ENCODE assay signal across 8 cellular contexts in the genomic region with DNA sequence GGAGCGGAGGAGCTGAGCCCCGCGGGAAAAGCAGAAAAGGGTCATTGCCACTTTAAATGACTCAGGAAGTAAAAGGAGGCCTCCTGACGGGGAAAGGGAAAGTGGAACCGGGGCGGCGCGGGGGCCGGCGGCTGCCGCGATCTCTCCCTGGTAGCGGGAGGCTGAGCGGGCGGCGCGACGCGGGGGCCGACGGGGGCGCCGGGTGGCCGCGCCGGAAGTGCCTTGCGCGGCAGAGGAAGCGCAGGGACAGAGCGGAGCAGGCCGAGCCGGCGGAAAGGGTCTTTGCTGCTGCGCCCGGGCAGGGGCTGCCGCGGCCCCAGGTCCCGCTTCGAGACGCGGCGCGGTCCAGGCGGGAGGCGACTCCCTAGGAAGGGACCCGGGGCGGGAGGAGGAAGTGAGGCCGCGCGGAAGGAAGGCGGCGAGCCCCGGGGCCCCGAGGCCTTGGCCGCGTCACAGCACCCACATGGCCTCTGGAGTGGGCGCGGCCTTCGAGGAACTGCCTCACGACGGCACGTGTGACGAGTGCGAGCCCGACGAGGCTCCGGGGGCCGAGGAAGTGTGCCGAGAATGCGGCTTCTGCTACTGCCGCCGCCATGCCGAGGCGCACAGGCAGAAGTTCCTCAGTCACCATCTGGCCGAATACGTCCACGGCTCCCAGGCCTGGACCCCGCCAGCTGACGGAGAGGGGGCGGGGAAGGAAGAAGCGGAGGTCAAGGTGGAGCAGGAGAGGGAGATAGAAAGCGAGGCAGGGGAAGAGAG. TPM values are rescaled to one million over a fixed set of nuclear protein-coding genes. Genes with fewer than 3 reads are reported as not detected.
A peak's percentile ranks its signal among the peaks of the same experiment; 100 is the strongest.
DNase-seq lines count a peak whose midpoint lies in the region; ATAC-seq and TF ChIP-seq lines count a peak whose summit lies in the region.

A gene with protein sequence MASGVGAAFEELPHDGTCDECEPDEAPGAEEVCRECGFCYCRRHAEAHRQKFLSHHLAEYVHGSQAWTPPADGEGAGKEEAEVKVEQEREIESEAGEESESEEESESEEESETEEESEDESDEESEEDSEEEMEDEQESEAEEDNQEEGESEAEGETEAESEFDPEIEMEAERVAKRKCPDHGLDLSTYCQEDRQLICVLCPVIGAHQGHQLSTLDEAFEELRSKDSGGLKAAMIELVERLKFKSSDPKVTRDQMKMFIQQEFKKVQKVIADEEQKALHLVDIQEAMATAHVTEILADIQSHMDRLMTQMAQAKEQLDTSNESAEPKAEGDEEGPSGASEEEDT (plus strand): TSS at position 127 of the 759 bp plus-strand sequence. CDS start 337 bp downstream, at position 464.

- H3K4me3 Mint-ChIP-seq in Caco-2 (ENCODE audit: unreplicated experiment), result peak within 1 kb of the TSS; percentile 93

- H3K4me1 ChIP-seq in Caco-2 (peaks cover 9% of the 10 kb centered on the region; the same call in 1 of the 2 replicates), esophagus (ENCODE audit: control insufficient read depth in 2 of 2, insufficient read depth in 2 of 2, low read length in 1 of 2) (peaks cover 4 to 7% of the 10 kb centered on the region in 2 donors), muscle layer of colon (ENCODE audit: insufficient read depth, low read length) (peaks cover 20% of the 10 kb centered on the region)

- peak within 1 kb of the TSS; percentile 82 for H3K9ac ChIP-seq in muscle layer of colon (ENCODE audit: low read length)

- POLR2A ChIA-PET in Caco-2 (lab: Charles Lee), result interaction anchor here (0.5 kb wide), 1 partner anchor 363 kb away, joined by 5 read pairs; no protein-coding TSS in a partner anchor

- H3K27ac ChIP-seq in esophagus (ENCODE audit: low read depth in 2 of 2, low read length in 1 of 2), result peak within 1 kb of the TSS; percentile 86 to 95
- peak within 1 kb of the TSS; percentile 71 for H3K27ac ChIP-seq in muscle layer of colon (ENCODE audit: low read depth, low read length)

- H3K4me1 Mint-ChIP-seq in Caco-2 (ENCODE audit: low read depth, unreplicated experiment), result peaks cover 12% of the 10 kb centered on the region

- DNase-seq in Caco-2 (peak; percentile 90 to 91), HS-5 (ENCODE audit: low read depth) (peak; percentile 63), OCI-M1 (lab: John Stamatoyannopoulos, UW) (peak; percentile 86)
- DNase-seq in activated T-cell treated with anti-CD3 and anti-CD28 coated beads, Interleukin-2, amount 50 U/mL, for 1 hour, result peak; percentile 79
- peak; percentile 52 for DNase-seq in stimulated activated CD8-positive, alpha-beta memory T cell treated with anti-CD3 and anti-CD28 coated beads, Interleukin-7, amount 100 ng/mL, for 24 hours (ENCODE audit: low read depth)

- no peaks in the 10 kb centered on the region for H3K27me3 Mint-ChIP-seq in Caco-2 (ENCODE audit: insufficient read depth, unreplicated experiment)

- ATAC-seq in GM19468 (IDR thresholded peaks at IDR 0.05; ENCODE audit: extremely low read depth, unreplicated experiment), result peak; percentile 89

- no peak for TF ChIP-seq CTCF in Caco-2 (IDR thresholded peaks at IDR 0.05; ENCODE audit: insufficient read depth in 1 of 2, low read depth in 1 of 2, low read length in 1 of 2, severe bottlenecking in 1 of 2, unreplicated experiment in 1 of 2)

- H3K9me3 ChIP-seq in Caco-2, result no peaks in the 10 kb centered on the region; the same call in 1 of the 2 replicates
- no peaks in the 10 kb centered on the region for H3K9me3 ChIP-seq in esophagus (ENCODE audit: control insufficient read depth in 2 of 2, insufficient read depth in 1 of 2, low read depth in 1 of 2, low read length in 1 of 2)
- no peaks in the 10 kb centered on the region for H3K9me3 ChIP-seq in muscle layer of colon (ENCODE audit: low read length)

- WGBS in esophagus, 2 donors, result 3% methylated on average over 73 to 82 of the region's 82 CpGs

- peaks cover 18% of the 10 kb centered on the region for H3K9me3 Mint-ChIP-seq in Caco-2 (ENCODE audit: unreplicated experiment)

- H3K36me3 ChIP-seq in Caco-2 (ENCODE audit: control insufficient read depth, insufficient read depth, low read length) (no peaks in the 10 kb centered on the region), esophagus (ENCODE audit: control insufficient read depth in 2 of 2, insufficient read depth in 2 of 2, low read length in 1 of 2) (no peaks in the 10 kb centered on the region), muscle layer of colon (ENCODE audit: insufficient read depth, low read length) (no peaks in the 10 kb centered on the region)

- H3K36me3 Mint-ChIP-seq in Caco-2 (ENCODE audit: insufficient read depth, unreplicated experiment), result peaks cover 24% of the 10 kb centered on the region

- BruUV-seq in Caco-2 (replicated peaks; lab: Mats Ljungman, UMichigan), result no TSS peak

- intact Hi-C loops in Caco-2 (cut with micrococcal nuclease; ENCODE audit: unreplicated experiment), result loop anchor here (1.0 kb wide), 1 partner anchor 44 kb away; no protein-coding TSS in a partner anchor

- peak within 1 kb of the TSS; percentile 76 for H3K4me3 ChIP-seq in Caco-2 (ENCODE audit: low read depth, low read length)
- H3K4me3 ChIP-seq in esophagus (ENCODE audit: low read depth in 1 of 2, low read length in 2 of 2), result peak within 1 kb of the TSS; percentile 76 to 95
- H3K4me3 ChIP-seq in muscle layer of colon (ENCODE audit: low read depth in 1 of 2, low read length in 2 of 2), result peak within 1 kb of the TSS; percentile 79 to 91

- H3K27ac Mint-ChIP-seq in Caco-2 (ENCODE audit: unreplicated experiment), result peak within 1 kb of the TSS; percentile 93

- H3K27me3 ChIP-seq in Caco-2 (replicated peaks; ENCODE audit: control insufficient read depth, insufficient read depth, low read length) (no peaks in the 10 kb centered on the region), esophagus (ENCODE audit: control insufficient read depth in 1 of 2, insufficient read depth in 2 of 2, low read length in 2 of 2) (no peaks in the 10 kb centered on the region), muscle layer of colon (ENCODE audit: control insufficient read depth in 1 of 2, insufficient read depth in 2 of 2, low read length in 2 of 2) (no peaks in the 10 kb centered on the region)

- CTCF ChIA-PET in Caco-2 (lab: Charles Lee), result no interaction called here

RNA-seq across cellular contexts. Expression of the gene that starts here (rescaled TPM):
- total RNA-seq in Caco-2 (2022), result 74.6 and 81.4 TPM in 2 replicates
- 1 to 10 TPM; 3.1 to 6.2 TPM for polyA plus RNA-seq in esophagus

Comparison
In these comparisons a context has a peak if more than half of its experiments do, and no peak if none do; other contexts are left out.
1. Peak in every context shown above with its lines: DNase-seq, ATAC-seq, H3K4me3 ChIP-seq and H3K27ac ChIP-seq.